In genomic region chr2:96760986-96761832, GRCh38 we compare ENCODE assay signal across 8 cellular contexts. TPM values are rescaled to one million over a fixed set of nuclear protein-coding genes. Genes with fewer than 3 reads are reported as not detected.
A peak's percentile ranks its signal among the peaks of the same experiment; 100 is the strongest.
DNase-seq lines count a peak whose midpoint lies in the region; ATAC-seq and TF ChIP-seq lines count a peak whose summit lies in the region.

No MANE protein-coding gene starts in this region.

- TF ChIP-seq POLR2A in GM18505 (IDR thresholded peaks at IDR 0.05; ENCODE audit: borderline replicate concordance, extremely low read depth, insufficient read depth, insufficient read length) (no peak), prostate gland (IDR thresholded peaks at IDR 0.05) (no peak)

- H3K27me3 ChIP-seq in prostate gland (replicated peaks; ENCODE audit: insufficient read depth): no peaks in the 10 kb centered on the region

- no peaks in the 10 kb centered on the region for H3K36me3 ChIP-seq in prostate gland

- peak overlapping the region; percentile 50 to 66 for H3K4me3 ChIP-seq in prostate gland

- no peak for DNase-seq in AG09319 (ENCODE audit: extremely low read depth, low read depth)
- peak; percentile 57 for DNase-seq in activated CD8-positive, alpha-beta memory T cell treated with anti-CD3 and anti-CD28 coated beads, Interleukin-2, amount 50 U/mL, for 48 hours
- DNase-seq in head of caudate nucleus: peak in 25 of 42 donors; percentile 11 to 64 (median 31)
- peak; percentile 27 for DNase-seq in prostate gland (ENCODE audit: low spot score)
- DNase-seq in GF-D8 (lab: John Stamatoyannopoulos, UW): no peak
- DNase-seq in NCI-H524 treated with DMSO at 0.1 percent for 48 hours (lab: John Stamatoyannopoulos, UW): no peak

- intact Hi-C loops in head of caudate nucleus (cut with DNase I) (loop anchor here (2.0 to 5.0 kb wide), 2 partner anchors 56 to 122 kb away; partner anchors contain the start of genes CNNM3 and KANSL3), prostate gland (cut with DNase I) (loop anchor here (5.0 kb wide), 3 partner anchors 41 to 234 kb away; no protein-coding TSS in a partner anchor)

- 23% methylated on average over 53 of the region's 59 CpGs for WGBS in prostate gland

- H3K9me3 ChIP-seq in prostate gland: no peaks in the 10 kb centered on the region

- H3K4me1 ChIP-seq in prostate gland (replicated peaks): peaks cover 6% of the 10 kb centered on the region

- ATAC-seq in GM18505 (IDR thresholded peaks at IDR 0.05; ENCODE audit: unreplicated experiment) (peak; percentile 21), HG03439 (IDR thresholded peaks at IDR 0.05; ENCODE audit: unreplicated experiment) (peak; percentile 1)

- TF ChIP-seq CTCF in AG09319 (IDR thresholded peaks at IDR 0.05; ENCODE audit: low read depth, low read length) (peak; percentile 34), prostate gland (IDR thresholded peaks at IDR 0.05) (peak; percentile 41 to 83 (median 56))

- H3K27ac ChIP-seq in prostate gland: peak overlapping the region; percentile 77 to 78

RNA-seq across cellular contexts. Expression of gene CNNM4, which starts 0.5 kb away (rescaled TPM):
- total RNA-seq in prostate gland: 10 to 100 TPM in 1 of 2 donors, 1 to 10 TPM in 1; 9.2 to 13.9 TPM

RNA-seq across cellular contexts. Expression of gene LMAN2L, which starts 21.3 kb away (rescaled TPM):
- 10 to 100 TPM; 26.1 to 26.8 TPM for total RNA-seq in prostate gland

RNA-seq across cellular contexts. Expression of gene CNNM3, which starts 54.9 kb away (rescaled TPM):
- 10 to 100 TPM; 29.7 to 29.8 TPM for total RNA-seq in prostate gland

Comparison
In these comparisons a context has a peak if more than half of its experiments do, and no peak if none do; other contexts are left out.
1. DNase-seq: peak in activated CD8-positive, alpha-beta memory T cell treated with anti-CD3 and anti-CD28 coated beads, Interleukin-2, amount 50 U/mL, for 48 hours (single experiment), head of caudate nucleus (25 of 42) and prostate gland (single experiment); none in AG09319 (single experiment), GF-D8 (single experiment) and NCI-H524 treated with DMSO at 0.1 percent for 48 hours (single experiment).